ENCODE assay signal across 1 cellular context in the genomic region with DNA sequence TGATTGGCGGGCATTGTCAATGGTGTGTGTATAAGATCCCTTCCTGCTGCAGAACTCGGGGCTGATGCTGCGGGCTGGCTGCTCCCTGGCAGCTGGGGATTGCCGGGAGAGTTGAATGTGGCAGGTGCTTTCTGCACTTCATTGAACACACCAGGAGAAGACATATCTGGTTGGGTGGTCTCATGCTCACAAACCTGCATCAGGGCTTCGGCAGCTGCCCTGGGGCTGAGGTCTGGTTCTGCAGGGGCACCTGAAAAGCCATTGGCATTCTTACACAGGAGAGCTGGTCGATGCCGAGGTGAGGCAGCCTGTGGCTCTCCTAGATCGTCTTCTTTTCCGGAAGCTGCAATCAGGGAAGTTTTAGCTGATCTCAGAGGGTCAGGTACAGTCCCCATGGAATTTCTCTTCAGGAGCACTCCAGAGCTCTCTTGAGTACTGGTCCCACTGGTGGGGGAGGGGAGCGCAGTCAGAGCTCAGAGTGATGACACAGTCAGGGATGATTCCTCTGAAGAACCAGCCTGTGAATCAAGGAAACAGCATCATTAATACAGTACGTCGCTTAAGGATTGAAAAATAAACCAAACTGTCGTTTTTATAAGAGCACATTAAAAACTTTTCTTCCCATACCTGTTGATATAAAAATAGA.
TF ChIP-seq lines count a peak whose summit lies in the region.

No MANE protein-coding gene starts in this region.

TF ChIP-seq in GM23338, 12 proteins besides CTCF, POLR2A, EP300 and RAD21 (continued from another document):
- TF ChIP-seq POLR2AphosphoS5 (IDR thresholded peaks at IDR 0.05; ENCODE audit: low read depth) (no peak), ZNF114 (CRISPR knock-in tag; IDR thresholded peaks at IDR 0.05) (no peak), STAT1 (IDR thresholded peaks at IDR 0.05; ENCODE audit: unreplicated experiment) (no peak), ZNF331 (CRISPR knock-in tag; IDR thresholded peaks at IDR 0.05; ENCODE audit: low read depth) (no peak), EZH2 (IDR thresholded peaks at IDR 0.05; ENCODE audit: low read depth, unreplicated experiment) (no peak), JUNB (IDR thresholded peaks at IDR 0.05; ENCODE audit: unreplicated experiment) (no peak)
- TF ChIP-seq, protein P1, sequence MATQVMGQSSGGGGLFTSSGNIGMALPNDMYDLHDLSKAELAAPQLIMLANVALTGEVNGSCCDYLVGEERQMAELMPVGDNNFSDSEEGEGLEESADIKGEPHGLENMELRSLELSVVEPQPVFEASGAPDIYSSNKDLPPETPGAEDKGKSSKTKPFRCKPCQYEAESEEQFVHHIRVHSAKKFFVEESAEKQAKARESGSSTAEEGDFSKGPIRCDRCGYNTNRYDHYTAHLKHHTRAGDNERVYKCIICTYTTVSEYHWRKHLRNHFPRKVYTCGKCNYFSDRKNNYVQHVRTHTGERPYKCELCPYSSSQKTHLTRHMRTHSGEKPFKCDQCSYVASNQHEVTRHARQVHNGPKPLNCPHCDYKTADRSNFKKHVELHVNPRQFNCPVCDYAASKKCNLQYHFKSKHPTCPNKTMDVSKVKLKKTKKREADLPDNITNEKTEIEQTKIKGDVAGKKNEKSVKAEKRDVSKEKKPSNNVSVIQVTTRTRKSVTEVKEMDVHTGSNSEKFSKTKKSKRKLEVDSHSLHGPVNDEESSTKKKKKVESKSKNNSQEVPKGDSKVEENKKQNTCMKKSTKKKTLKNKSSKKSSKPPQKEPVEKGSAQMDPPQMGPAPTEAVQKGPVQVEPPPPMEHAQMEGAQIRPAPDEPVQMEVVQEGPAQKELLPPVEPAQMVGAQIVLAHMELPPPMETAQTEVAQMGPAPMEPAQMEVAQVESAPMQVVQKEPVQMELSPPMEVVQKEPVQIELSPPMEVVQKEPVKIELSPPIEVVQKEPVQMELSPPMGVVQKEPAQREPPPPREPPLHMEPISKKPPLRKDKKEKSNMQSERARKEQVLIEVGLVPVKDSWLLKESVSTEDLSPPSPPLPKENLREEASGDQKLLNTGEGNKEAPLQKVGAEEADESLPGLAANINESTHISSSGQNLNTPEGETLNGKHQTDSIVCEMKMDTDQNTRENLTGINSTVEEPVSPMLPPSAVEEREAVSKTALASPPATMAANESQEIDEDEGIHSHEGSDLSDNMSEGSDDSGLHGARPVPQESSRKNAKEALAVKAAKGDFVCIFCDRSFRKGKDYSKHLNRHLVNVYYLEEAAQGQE (IDR thresholded peaks at IDR 0.05; ENCODE audit: unreplicated experiment), result no peak
